16 cellular contexts compared by ENCODE assay signal in the genomic region with DNA sequence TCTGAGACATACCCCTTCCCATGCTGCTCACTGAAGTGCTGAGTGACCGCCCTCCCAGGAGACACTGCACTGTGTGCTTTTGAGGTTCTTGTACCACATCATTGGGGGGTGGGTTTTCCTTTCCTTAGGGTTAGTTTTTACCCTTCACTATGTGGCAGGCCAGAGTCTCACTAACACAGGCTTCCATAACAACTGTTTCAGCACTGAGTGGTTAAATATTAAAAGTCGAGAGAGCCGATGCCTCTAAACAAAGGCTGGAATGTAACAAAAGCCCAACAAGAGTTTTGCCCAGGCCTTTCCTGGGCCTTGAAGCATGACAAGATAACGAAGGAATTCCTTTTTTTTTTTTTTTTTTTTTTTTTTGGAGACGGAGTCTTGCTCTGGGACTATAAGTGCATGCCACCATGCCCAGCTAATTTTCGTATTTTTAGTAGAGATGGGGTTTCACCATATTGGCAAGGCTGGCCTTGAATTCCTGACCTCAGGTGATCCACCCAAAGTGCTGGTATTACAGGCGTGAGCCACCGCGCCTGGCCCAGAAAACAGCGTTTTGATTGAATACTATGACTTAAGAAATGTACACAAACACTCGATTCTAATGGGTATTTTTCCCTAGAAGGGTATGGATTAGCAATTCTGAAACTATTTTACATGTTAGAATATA. TPM values are rescaled to one million over a fixed set of nuclear protein-coding genes. Genes with fewer than 3 reads are reported as not detected.
A peak's percentile ranks its signal among the peaks of the same experiment; 100 is the strongest.
DNase-seq lines count a peak whose midpoint lies in the region; ATAC-seq, FAIRE-seq and TF ChIP-seq lines count a peak whose summit lies in the region.
"Had no signal": no experiment of that assay in that cellular context is flagged by ENCODE, and none has a peak within 500 bp of the region (broad histone marks: within the 10 kb centered on the region; RNA-seq: fewer than 3 reads in every experiment).

No MANE protein-coding gene starts in this region.

- H3K36me3 ChIP-seq in small intestine (ENCODE audit: control insufficient read depth in 2 of 2, insufficient read depth in 2 of 2, low read length in 2 of 2): no peaks in the 10 kb centered on the region
- H3K36me3 ChIP-seq: Peyer's patch had no signal

- peak; percentile 35 for DNase-seq in ELF-1 (ENCODE audit: low read depth, low spot score)
- DNase-seq in mesothelial cell of epicardium (ENCODE audit: low spot score in 2 of 2, unreplicated experiment in 2 of 2): no peak
- no peak for DNase-seq in progenitor cell of endocrine pancreas (ENCODE audit: low spot score, unreplicated experiment)
- DNase-seq in small intestine: no peak
- DNase-seq in NCI-H345 treated with DMSO at 0.1 percent for 48 hours (lab: John Stamatoyannopoulos, UW; ENCODE audit: unreplicated experiment): no peak
- DNase-seq: BE2C; CD8-positive, alpha-beta T cell; DMS153; H7; Kasumi-1; NCI-H187 treated with DMSO at 0.1 percent for 48 hours; NCI-H510A; Peyer's patch; SHP77 treated with DMSO at 0.1 percent for 48 hours had no signal

- no peaks in the 10 kb centered on the region for H3K4me1 ChIP-seq in small intestine (ENCODE audit: control insufficient read depth in 2 of 2, insufficient read depth in 1 of 2, low read depth in 1 of 2, low read length in 1 of 2)
- H3K4me1 ChIP-seq: BE2C had no signal

- peaks cover 13 to 30% (median 29%) of the 10 kb centered on the region in 5 experiments for H3K9me3 Mint-ChIP-seq in brain
- H3K9me3 Mint-ChIP-seq in mesothelial cell of epicardium: peaks cover 28% of the 10 kb centered on the region
- H3K9me3 Mint-ChIP-seq in progenitor cell of endocrine pancreas (ENCODE audit: low read depth): peaks cover 22% of the 10 kb centered on the region
- H3K9me3 Mint-ChIP-seq: CD8-positive, alpha-beta T cell had no signal

- H3K4me1 Mint-ChIP-seq in brain (peaks cover 23% of the 10 kb centered on the region), mesothelial cell of epicardium (peaks cover 13% of the 10 kb centered on the region), progenitor cell of endocrine pancreas (ENCODE audit: low read depth) (peaks cover 5% of the 10 kb centered on the region)

- TF ChIP-seq CTCF in brain (conservative IDR thresholded peaks at IDR 0.05) (no peak), mesothelial cell of epicardium (IDR thresholded peaks at IDR 0.05; ENCODE audit: unreplicated experiment) (no peak), progenitor cell of endocrine pancreas (IDR thresholded peaks at IDR 0.05; ENCODE audit: unreplicated experiment) (no peak)

- H3K4me3 ChIP-seq in small intestine (ENCODE audit: low read depth in 1 of 2, low read length in 2 of 2): no peak overlapping the region
- H3K4me3 ChIP-seq: Peyer's patch had no signal

- FAIRE-seq in small intestine (lab: Jason Lieb, UNC): no peak

- no peaks in the 10 kb centered on the region for H3K27me3 ChIP-seq in small intestine (ENCODE audit: control insufficient read depth in 2 of 2, insufficient read depth in 2 of 2, low read length in 2 of 2)
- H3K27me3 ChIP-seq: BE2C, Peyer's patch had no signal

- H3K9me3 ChIP-seq in small intestine (ENCODE audit: control insufficient read depth, low read depth): no peaks in the 10 kb centered on the region
- H3K9me3 ChIP-seq: BE2C had no signal

- WGBS in small intestine, 3 donors: 82 to 85% (median 84%) methylated on average over 11 of the region's 11 CpGs

- H3K4me3 Mint-ChIP-seq in brain: peak overlapping the region in 4 of 5 experiments; percentile 70 to 100 (median 85)
- H3K4me3 Mint-ChIP-seq in mesothelial cell of epicardium: peak overlapping the region; percentile 48
- peak overlapping the region; percentile 51 for H3K4me3 Mint-ChIP-seq in progenitor cell of endocrine pancreas (ENCODE audit: low read depth)
- H3K4me3 Mint-ChIP-seq: CD8-positive, alpha-beta T cell had no signal

- no peak for ATAC-seq in GM21576 (IDR thresholded peaks at IDR 0.05; ENCODE audit: unreplicated experiment)
- ATAC-seq: CD8-positive, alpha-beta T cell had no signal

- peak overlapping the region in 1 of 5 experiments; percentile 10 for H3K27ac Mint-ChIP-seq in brain
- H3K27ac Mint-ChIP-seq in mesothelial cell of epicardium: no peak overlapping the region
- no peak overlapping the region for H3K27ac Mint-ChIP-seq in progenitor cell of endocrine pancreas
- H3K27ac Mint-ChIP-seq: CD8-positive, alpha-beta T cell had no signal

- peaks cover 52% of the 10 kb centered on the region for H3K36me3 Mint-ChIP-seq in brain
- H3K36me3 Mint-ChIP-seq in mesothelial cell of epicardium: peaks cover 35% of the 10 kb centered on the region
- peaks cover 23% of the 10 kb centered on the region for H3K36me3 Mint-ChIP-seq in progenitor cell of endocrine pancreas (ENCODE audit: insufficient read depth)

- H3K27ac ChIP-seq in small intestine (ENCODE audit: low read depth in 1 of 2, low read length in 1 of 2): no peak overlapping the region
- H3K27ac ChIP-seq: Peyer's patch had no signal

- H3K27me3 Mint-ChIP-seq in brain (no peaks in the 10 kb centered on the region), mesothelial cell of epicardium (ENCODE audit: low read depth) (no peaks in the 10 kb centered on the region), progenitor cell of endocrine pancreas (peaks cover 3% of the 10 kb centered on the region)

RNA-seq across cellular contexts. Expression of a gene that starts 46.5 kb away (rescaled TPM):
- polyA plus RNA-seq in brain (ENCODE audit: insufficient read depth, low read depth, low replicate concordance): 1.4 TPM
- 8.2 to 9.0 TPM (median 8.9 TPM) in 3 replicates for total RNA-seq in mesothelial cell of epicardium
- total RNA-seq in progenitor cell of endocrine pancreas: 12.0 and 12.4 TPM in 2 replicates
- 10 to 100 TPM in 1 of 3 donors, 1 to 10 TPM in 2; 3.8 to 10.1 (median 3.9) TPM for polyA plus RNA-seq in small intestine
- total RNA-seq: H7 had no signal
